20 cellular contexts compared by ENCODE assay signal in genomic region chr6:16148498-16148897, GRCh38. TPM values are rescaled to one million over a fixed set of nuclear protein-coding genes. Genes with fewer than 3 reads are reported as not detected.
DNase-seq lines count a peak whose midpoint lies in the region; ATAC-seq and TF ChIP-seq lines count a peak whose summit lies in the region.
"Had no signal": no experiment of that assay in that cellular context is flagged by ENCODE, and none has a peak within 500 bp of the region (broad histone marks: within the 10 kb centered on the region; RNA-seq: fewer than 3 reads in every experiment).

No MANE protein-coding gene starts in this region.

- 56 to 63% methylated on average over 2 of the region's 2 CpGs for WGBS in upper lobe of left lung, 2 donors

- H3K27me3 Mint-ChIP-seq in activated naive CD8-positive, alpha-beta T cell = no peaks in the 10 kb centered on the region
- H3K27me3 Mint-ChIP-seq in activated naive CD8-positive, alpha-beta T cell treated with anti-CD3 and anti-CD28 coated beads, Interleukin-2, amount 50 U/mL, for 24 hours = no peaks in the 10 kb centered on the region
- no peaks in the 10 kb centered on the region for H3K27me3 Mint-ChIP-seq in chondrocyte (ENCODE audit: low read depth)
- H3K27me3 Mint-ChIP-seq in CD8-positive, alpha-beta memory T cell = peaks cover 0 to 3% of the 10 kb centered on the region in 2 donors

- POLR2A ChIA-PET in CD8-positive, alpha-beta memory T cell (lab: Charles Lee) = no interaction called here

- no peaks in the 10 kb centered on the region for H3K27me3 ChIP-seq in upper lobe of left lung
- H3K27me3 ChIP-seq in CD8-positive, alpha-beta memory T cell (ENCODE audit: insufficient read depth, low read length, poor library complexity, severe bottlenecking) = no peaks in the 10 kb centered on the region
- H3K27me3 ChIP-seq: neutrophil, thyroid gland had no signal

- TF ChIP-seq CTCF in chondrocyte (IDR thresholded peaks at IDR 0.05) (no peak), upper lobe of left lung (IDR thresholded peaks at IDR 0.05) (no peak)

- DNase-seq in activated naive CD8-positive, alpha-beta T cell treated with anti-CD3 and anti-CD28 coated beads, Interleukin-2, amount 50 U/mL, for 24 hours = no peak
- DNase-seq in chondrocyte (ENCODE audit: low spot score) (no peak), left kidney (ENCODE audit: low read depth, low spot score) (peak; percentile 83), upper lobe of left lung (peak in 1 of 2 donors; percentile 79), pons (ENCODE audit: low spot score) (no peak), NAMALWA (ENCODE audit: low spot score) (no peak)
- DNase-seq in CD8-positive, alpha-beta memory T cell = no peak
- DNase-seq: activated naive CD4-positive, alpha-beta T cell treated with anti-CD3 and anti-CD28 coated beads for 36 hours; effector CD4-positive, alpha-beta T cell; HFFc6; IMR-90; mesenchymal stem cell; MV-4-11; NCI-H774; T-helper 1 cell; thyroid gland had no signal

- CTCF ChIA-PET in CD8-positive, alpha-beta memory T cell (lab: Charles Lee) = no interaction called here

- H3K4me3 ChIP-seq in upper lobe of left lung = no peak overlapping the region
- no peak overlapping the region for H3K4me3 ChIP-seq in CD8-positive, alpha-beta memory T cell (ENCODE audit: low read length)
- H3K4me3 ChIP-seq: thyroid gland had no signal

- H3K27ac Mint-ChIP-seq in activated naive CD8-positive, alpha-beta T cell = peak overlapping the region; percentile 46
- H3K27ac Mint-ChIP-seq in activated naive CD8-positive, alpha-beta T cell treated with anti-CD3 and anti-CD28 coated beads, Interleukin-2, amount 50 U/mL, for 24 hours = no peak overlapping the region
- H3K27ac Mint-ChIP-seq in chondrocyte (ENCODE audit: unreplicated experiment) = peak overlapping the region; percentile 58
- peak overlapping the region in 2 of 8 donors; percentile 27 to 68 for H3K27ac Mint-ChIP-seq in CD8-positive, alpha-beta memory T cell
- H3K27ac Mint-ChIP-seq: activated naive CD4-positive, alpha-beta T cell treated with anti-CD3 and anti-CD28 coated beads for 36 hours; HFFc6 had no signal

- no peak for TF ChIP-seq POLR2A in upper lobe of left lung (IDR thresholded peaks at IDR 0.05)

- H3K4me1 Mint-ChIP-seq in activated naive CD8-positive, alpha-beta T cell (ENCODE audit: low read depth) = peaks cover 33% of the 10 kb centered on the region
- H3K4me1 Mint-ChIP-seq in activated naive CD8-positive, alpha-beta T cell treated with anti-CD3 and anti-CD28 coated beads, Interleukin-2, amount 50 U/mL, for 24 hours = peaks cover 2% of the 10 kb centered on the region
- peaks cover 41% of the 10 kb centered on the region for H3K4me1 Mint-ChIP-seq in chondrocyte (ENCODE audit: low read depth)
- peaks cover 28 to 53% (median 36%) of the 10 kb centered on the region in 3 donors for H3K4me1 Mint-ChIP-seq in CD8-positive, alpha-beta memory T cell
- H3K4me1 Mint-ChIP-seq: CD14-positive monocyte had no signal

- ATAC-seq in activated naive CD8-positive, alpha-beta T cell treated with anti-CD3 and anti-CD28 coated beads, Interleukin-2, amount 50 U/mL, for 24 hours = no peak
- peak; percentile 34 to 75 for ATAC-seq in upper lobe of left lung (ENCODE audit: low FRiP score in 2 of 2)

- H3K9me3 Mint-ChIP-seq in activated naive CD8-positive, alpha-beta T cell (ENCODE audit: low read depth) = no peaks in the 10 kb centered on the region
- H3K9me3 Mint-ChIP-seq in activated naive CD8-positive, alpha-beta T cell treated with anti-CD3 and anti-CD28 coated beads, Interleukin-2, amount 50 U/mL, for 24 hours = no peaks in the 10 kb centered on the region
- H3K9me3 Mint-ChIP-seq in chondrocyte (ENCODE audit: low read depth) = peaks cover 5% of the 10 kb centered on the region
- H3K9me3 Mint-ChIP-seq in CD8-positive, alpha-beta memory T cell = no peaks in the 10 kb centered on the region
- H3K9me3 Mint-ChIP-seq: activated naive CD4-positive, alpha-beta T cell treated with anti-CD3 and anti-CD28 coated beads for 36 hours; HFFc6 had no signal

- no peak overlapping the region for H3K4me3 Mint-ChIP-seq in activated naive CD8-positive, alpha-beta T cell
- no peak overlapping the region for H3K4me3 Mint-ChIP-seq in activated naive CD8-positive, alpha-beta T cell treated with anti-CD3 and anti-CD28 coated beads, Interleukin-2, amount 50 U/mL, for 24 hours
- H3K4me3 Mint-ChIP-seq in chondrocyte (ENCODE audit: unreplicated experiment) = no peak overlapping the region
- H3K4me3 Mint-ChIP-seq in CD8-positive, alpha-beta memory T cell = peak overlapping the region in 1 of 7 donors; percentile 7
- H3K4me3 Mint-ChIP-seq: activated naive CD4-positive, alpha-beta T cell treated with anti-CD3 and anti-CD28 coated beads for 36 hours; CD14-positive monocyte; HFFc6 had no signal

- H3K4me1 ChIP-seq in upper lobe of left lung = peaks cover 17 to 34% (median 27%) of the 10 kb centered on the region in 4 donors
- H3K4me1 ChIP-seq in CD8-positive, alpha-beta memory T cell (ENCODE audit: insufficient read depth, low read length) = peaks cover 10% of the 10 kb centered on the region

- H3K9me3 ChIP-seq in upper lobe of left lung = no peaks in the 10 kb centered on the region
- H3K9me3 ChIP-seq in CD8-positive, alpha-beta memory T cell (ENCODE audit: low read length) = no peaks in the 10 kb centered on the region
- H3K9me3 ChIP-seq: thyroid gland had no signal

- H3K36me3 ChIP-seq in upper lobe of left lung = peaks cover 25 to 92% (median 48%) of the 10 kb centered on the region in 4 donors
- H3K36me3 ChIP-seq in CD8-positive, alpha-beta memory T cell (ENCODE audit: insufficient read depth, low read length) = peaks cover 63% of the 10 kb centered on the region

- peaks cover 42% of the 10 kb centered on the region for H3K36me3 Mint-ChIP-seq in activated naive CD8-positive, alpha-beta T cell
- peaks cover 72% of the 10 kb centered on the region for H3K36me3 Mint-ChIP-seq in activated naive CD8-positive, alpha-beta T cell treated with anti-CD3 and anti-CD28 coated beads, Interleukin-2, amount 50 U/mL, for 24 hours (ENCODE audit: low read depth)
- H3K36me3 Mint-ChIP-seq in chondrocyte (ENCODE audit: low read depth) = peaks cover 35% of the 10 kb centered on the region
- peaks cover 49 to 98% (median 52%) of the 10 kb centered on the region in 3 donors for H3K36me3 Mint-ChIP-seq in CD8-positive, alpha-beta memory T cell

- TF ChIP-seq EP300 in upper lobe of left lung (IDR thresholded peaks at IDR 0.05) = no peak

- H3K27ac ChIP-seq in upper lobe of left lung = no peak overlapping the region
- H3K27ac ChIP-seq in CD8-positive, alpha-beta memory T cell (ENCODE audit: low read depth, low read length) = no peak overlapping the region
- H3K27ac ChIP-seq: neutrophil, RWPE1, thyroid gland had no signal

RNA-seq across cellular contexts. Expression of gene MYLIP, which starts 19.6 kb away (rescaled TPM):
- 15.9 to 23.1 TPM (median 16.6 TPM) in 3 replicates for total RNA-seq in chondrocyte
- 10 to 100 TPM; 29.9 to 95.3 (median 43.9) TPM for total RNA-seq in upper lobe of left lung
- 1 to 10 TPM; 7.7 to 9.0 TPM for total RNA-seq in CD8-positive, alpha-beta memory T cell
- polyA plus RNA-seq in CD8-positive, alpha-beta memory T cell = 78.0 TPM
